In the genomic region with DNA sequence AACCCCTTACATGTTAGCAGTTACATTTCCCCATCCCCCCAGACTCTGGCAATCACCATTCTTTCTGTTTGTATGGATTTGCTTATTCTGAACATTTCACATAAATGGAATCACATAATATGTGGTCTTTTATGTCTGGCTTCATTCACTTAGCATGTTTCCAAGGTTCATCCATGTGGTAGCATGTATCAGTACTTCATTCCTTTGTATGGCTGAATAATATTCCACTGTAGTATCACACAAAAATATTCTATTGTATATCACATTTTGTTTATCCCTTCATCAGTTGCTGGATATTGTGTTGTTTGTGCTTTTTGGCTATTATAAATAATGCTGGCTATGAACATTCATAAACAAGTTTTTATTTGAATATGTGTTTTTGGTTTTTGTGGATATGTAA, we compare ENCODE assay signal across 21 cellular contexts.
"Had no signal": no experiment of that assay in that cellular context is flagged by ENCODE, and none has a peak within 500 bp of the region (broad histone marks: within the 10 kb centered on the region; RNA-seq: fewer than 3 reads in every experiment).

No MANE protein-coding gene starts in this region.

- H3K9me3 ChIP-seq: SJSA1 had no signal

- H3K4me1 ChIP-seq: SJSA1 had no signal

- DNase-seq: Karpas-422, KG1, MM.1S, NCI-H1092 treated with DMSO at 0.1 percent for 48 hours, NCI-H1436, NCI-H187, NCI-H2029, NCI-H2081 treated with DMSO at 0.1 percent for 48 hours, NCI-H2171, NCI-H226, NCI-H446, NCI-H510A, NCI-H524 treated with DMSO at 0.1 percent for 48 hours, NCI-H69, NCI-H774, Right ventricle myocardium superior, RPMI8226, SIG-M5 had no signal

- H3K27me3 ChIP-seq: SJSA1 had no signal

- H3K27ac ChIP-seq: SJSA1, SK-N-MC had no signal

- H3K36me3 ChIP-seq: SJSA1 had no signal

- H3K4me3 ChIP-seq: SJSA1, SK-N-MC had no signal

- FAIRE-seq: RCC 7860 had no signal
